ENCODE assay signal across 12 cellular contexts in the genomic region with DNA sequence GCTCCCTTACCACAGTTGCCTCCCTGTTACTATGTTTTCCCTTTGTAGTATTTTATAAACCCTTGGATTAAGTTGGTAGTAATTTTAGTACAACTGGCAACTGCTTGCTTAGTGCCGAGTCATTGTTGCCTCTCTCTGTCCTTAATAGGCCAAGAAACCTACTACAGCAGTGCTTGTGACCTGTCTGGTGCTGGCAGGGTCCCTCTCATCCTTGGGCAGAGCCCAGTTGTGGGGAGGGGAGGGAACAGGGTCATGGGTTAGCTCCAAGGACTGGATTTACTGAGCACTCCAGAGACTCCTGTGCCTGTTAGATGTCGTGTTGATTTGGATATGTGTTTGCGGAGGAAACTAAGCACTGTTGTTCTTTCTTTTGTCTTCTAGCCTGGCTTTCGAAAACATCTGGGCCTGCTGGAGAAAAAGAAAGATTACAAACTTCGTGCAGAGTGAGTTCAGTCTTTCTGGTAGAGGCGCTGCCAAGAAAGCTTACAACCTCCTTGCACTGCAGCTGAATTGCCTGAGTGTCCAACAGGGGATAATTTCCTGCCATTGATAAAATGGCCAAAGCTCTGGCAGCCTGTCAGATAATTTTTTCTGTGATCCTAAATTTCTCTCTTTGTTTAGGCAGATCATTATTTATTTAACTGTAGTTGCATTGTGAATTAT. TPM values are rescaled to one million over a fixed set of nuclear protein-coding genes. Genes with fewer than 3 reads are reported as not detected.
DNase-seq lines count a peak whose midpoint lies in the region; ATAC-seq and TF ChIP-seq lines count a peak whose summit lies in the region.
"Had no signal": no experiment of that assay in that cellular context is flagged by ENCODE, and none has a peak within 500 bp of the region (broad histone marks: within the 10 kb centered on the region; RNA-seq: fewer than 3 reads in every experiment).

No MANE protein-coding gene starts in this region.

- DNase-seq in adrenal gland (peak in 3 of 7 donors; percentile 50 to 56 (median 51)), heart left ventricle (peak in 2 of 5 donors; percentile 40 to 44), sigmoid colon (peak; percentile 87), NCI-H1417 (lab: John Stamatoyannopoulos, UW) (no peak), AG20443 (ENCODE audit: low spot score) (no peak), mesenteric fat pad (ENCODE audit: low spot score) (no peak)
- DNase-seq: cortex of kidney, H7, NCI-H2081, SHP77 treated with DMSO at 0.1 percent for 48 hours had no signal

- no peaks in the 10 kb centered on the region for H3K4me1 ChIP-seq in HUES6 (ENCODE audit: control insufficient read depth, insufficient read depth, low read length)
- H3K4me1 ChIP-seq in adrenal gland (replicated peaks in 1 of 2) = peaks cover 33 to 45% of the 10 kb centered on the region in 2 donors
- H3K4me1 ChIP-seq in heart left ventricle = peaks cover 4 to 54% (median 44%) of the 10 kb centered on the region in 12 donors
- peaks cover 0 to 53% (median 47%) of the 10 kb centered on the region in 4 donors for H3K4me1 ChIP-seq in sigmoid colon

- WGBS in adrenal gland, 4 donors = 19 to 36% (median 22%) methylated on average over 6 of the region's 6 CpGs
- WGBS in heart left ventricle, 4 donors = 12 to 32% (median 16%) methylated on average over 6 of the region's 6 CpGs
- WGBS in sigmoid colon, 2 donors = 73 to 76% methylated on average over 6 of the region's 6 CpGs

- H3K27ac ChIP-seq in HUES6 (ENCODE audit: low read depth, low read length) = no peak overlapping the region
- peak overlapping the region; percentile 56 to 78 (median 73) for H3K27ac ChIP-seq in adrenal gland
- H3K27ac ChIP-seq in heart left ventricle = peak overlapping the region; percentile 54 to 95 (median 78)
- peak overlapping the region; percentile 74 to 98 (median 96) for H3K27ac ChIP-seq in sigmoid colon

- H3K27me3 ChIP-seq in HUES6 (ENCODE audit: control insufficient read depth, insufficient read depth, low read length) = no peaks in the 10 kb centered on the region
- H3K27me3 ChIP-seq in adrenal gland = no peaks in the 10 kb centered on the region
- H3K27me3 ChIP-seq in heart left ventricle = no peaks in the 10 kb centered on the region
- no peaks in the 10 kb centered on the region for H3K27me3 ChIP-seq in sigmoid colon

- no peak for TF ChIP-seq POLR2A in adrenal gland (IDR thresholded peaks at IDR 0.05)
- no peak for TF ChIP-seq POLR2A in heart left ventricle (IDR thresholded peaks at IDR 0.05)
- no peak for TF ChIP-seq POLR2A in sigmoid colon (IDR thresholded peaks at IDR 0.05)

- TF ChIP-seq CTCF in adrenal gland (IDR thresholded peaks at IDR 0.05) (peak in 1 of 6 experiments; percentile 5), heart left ventricle (IDR thresholded peaks at IDR 0.05) (peak in 1 of 12 donors; percentile 12), sigmoid colon (IDR thresholded peaks at IDR 0.05) (peak in 1 of 4 experiments; percentile 16)

- peak in 3 of 4 donors; percentile 10 to 93 (median 46) for TF ChIP-seq EP300 in sigmoid colon (IDR thresholded peaks at IDR 0.05)

- H3K9ac ChIP-seq in HUES6 (ENCODE audit: low read length) = peak overlapping the region; percentile 18

- H3K4me3 ChIP-seq in HUES6 (ENCODE audit: low read depth, low read length) (no peak overlapping the region), adrenal gland (no peak overlapping the region), heart left ventricle (peak overlapping the region in 1 of 12 donors; percentile 26), sigmoid colon (peak overlapping the region in 1 of 4 donors; percentile 12)

- peaks cover 64% of the 10 kb centered on the region for H3K36me3 ChIP-seq in HUES6 (ENCODE audit: control insufficient read depth, insufficient read depth, low read length)
- peaks cover 0 to 48% of the 10 kb centered on the region in 2 donors for H3K36me3 ChIP-seq in adrenal gland (replicated peaks in 1 of 2)
- H3K36me3 ChIP-seq in heart left ventricle = peaks cover 0 to 70% (median 46%) of the 10 kb centered on the region in 9 donors
- peaks cover 13 to 46% (median 35%) of the 10 kb centered on the region in 4 donors for H3K36me3 ChIP-seq in sigmoid colon

- peak in 3 of 4 donors; percentile 23 to 46 (median 27) for ATAC-seq in heart left ventricle
- ATAC-seq in GM18519 (IDR thresholded peaks at IDR 0.05; ENCODE audit: low FRiP score, unreplicated experiment) = no peak

- intact Hi-C loops in adrenal gland (cut with DNase I) = no loop called here
- intact Hi-C loops in heart left ventricle (cut with DNase I) = loop anchor here in 3 of 10 donors (1.0 to 2.0 kb wide), 2 partner anchors 25 to 26 kb away; a partner anchor contains a TSS
- intact Hi-C loops in sigmoid colon (cut with DNase I) = loop anchor here (1.0 kb wide), 1 partner anchor 26 kb away; a partner anchor contains a TSS

- no peaks in the 10 kb centered on the region for H3K9me3 ChIP-seq in HUES6 (ENCODE audit: control insufficient read depth, insufficient read depth, low read depth, low read length)
- no peaks in the 10 kb centered on the region for H3K9me3 ChIP-seq in adrenal gland (replicated peaks in 1 of 3)
- no peaks in the 10 kb centered on the region for H3K9me3 ChIP-seq in heart left ventricle
- H3K9me3 ChIP-seq in sigmoid colon = no peaks in the 10 kb centered on the region

RNA-seq across cellular contexts. Expression of a gene that starts 3.6 kb away (rescaled TPM):
- 10 to 100 TPM; 25.8 to 71.9 (median 37.4) TPM for total RNA-seq in adrenal gland
- 100 to 1,000 TPM in 1 of 3 donors, 10 to 100 TPM in 2; 16.0 to 133 (median 26.5) TPM for polyA plus RNA-seq in adrenal gland
- 10 to 100 TPM; 30.7 to 43.7 (median 36.5) TPM for total RNA-seq in heart left ventricle
- 10 to 100 TPM; 36.2 to 51.6 TPM for polyA plus RNA-seq in heart left ventricle
- 10 to 100 TPM; 54.8 to 76.5 (median 66.9) TPM for total RNA-seq in sigmoid colon
- 10 to 100 TPM; 14.4 to 28.5 (median 15.0) TPM for polyA plus RNA-seq in sigmoid colon
- 35.3 TPM for total RNA-seq in mesenteric fat pad

RNA-seq across cellular contexts. Expression of a gene that starts 10.8 kb away (rescaled TPM):
- 10 to 100 TPM; 14.5 to 47.6 (median 23.2) TPM for total RNA-seq in adrenal gland
- polyA plus RNA-seq in adrenal gland = 10 to 100 TPM in 2 of 3 donors, 1 to 10 TPM in 1; 8.6 to 39.5 (median 31.5) TPM
- total RNA-seq in heart left ventricle = 10 to 100 TPM in 6 of 9 donors, 1 to 10 TPM in 3; 4.6 to 27.0 (median 11.3) TPM
- 10 to 100 TPM; 13.7 to 15.4 TPM for polyA plus RNA-seq in heart left ventricle
- 10 to 100 TPM; 38.9 to 76.4 (median 46.6) TPM for total RNA-seq in sigmoid colon
- polyA plus RNA-seq in sigmoid colon = 10 to 100 TPM in 1 of 3 donors, 1 to 10 TPM in 2; 2.5 to 13.4 (median 9.0) TPM
- 13.6 TPM for total RNA-seq in mesenteric fat pad

RNA-seq across cellular contexts. Expression of a gene that starts 26.3 kb away (rescaled TPM):
- 10 to 100 TPM; 30.1 to 95.9 (median 40.8) TPM for total RNA-seq in adrenal gland
- 10 to 100 TPM; 24.3 to 78.5 (median 28.2) TPM for polyA plus RNA-seq in adrenal gland
- total RNA-seq in heart left ventricle = 10 to 100 TPM; 18.8 to 36.1 (median 26.1) TPM
- polyA plus RNA-seq in heart left ventricle = 10 to 100 TPM in 1 of 2 donors, 1 to 10 TPM in 1; 9.7 to 31.4 TPM
- total RNA-seq in sigmoid colon = 10 to 100 TPM; 41.4 to 50.1 (median 44.7) TPM
- polyA plus RNA-seq in sigmoid colon = 10 to 100 TPM; 15.0 to 30.4 (median 20.6) TPM
- 46.7 TPM for total RNA-seq in mesenteric fat pad

RNA-seq across cellular contexts. Expression of a gene that starts 30.5 kb away (rescaled TPM):
- total RNA-seq in adrenal gland = 1 to 10 TPM; 1.6 to 6.9 (median 3.0) TPM
- polyA plus RNA-seq in adrenal gland = under 1 TPM; 0.05 to 0.40 (median 0.16) TPM
- total RNA-seq in heart left ventricle = under 1 TPM in 2 of 9 donors, not detected in 7; 0.17 to 0.18 TPM
- not detected for polyA plus RNA-seq in heart left ventricle
- total RNA-seq in sigmoid colon = not detected
- polyA plus RNA-seq in sigmoid colon = under 1 TPM in 1 of 3 donors, not detected in 2; 0.09 TPM
- 0.19 TPM for total RNA-seq in mesenteric fat pad
